8 cellular contexts compared by ENCODE assay signal in genomic region chr1:36157973-36158826, GRCh38. TPM values are rescaled to one million over a fixed set of nuclear protein-coding genes. Genes with fewer than 3 reads are reported as not detected.
DNase-seq lines count a peak whose midpoint lies in the region; ATAC-seq and TF ChIP-seq lines count a peak whose summit lies in the region.

No MANE protein-coding gene starts in this region.

- no peaks in the 10 kb centered on the region for H3K27me3 ChIP-seq in BE2C
- no peaks in the 10 kb centered on the region for H3K27me3 ChIP-seq in MG63

- H3K36me3 ChIP-seq in BE2C (peaks cover 3% of the 10 kb centered on the region; the same call in 1 of the 2 replicates), MG63 (peaks cover 53% of the 10 kb centered on the region)

- H3K9me3 ChIP-seq in BE2C (no peaks in the 10 kb centered on the region), MG63 (no peaks in the 10 kb centered on the region)

- peaks cover 6% of the 10 kb centered on the region for H3K36me3 Mint-ChIP-seq in natural killer cell treated with Interleukin-12 subunit alpha and Interleukin-12 subunit beta and Interleukin-15 and Interleukin-18, amount 100 ng/mL, for 72 hours

- peaks cover 4% of the 10 kb centered on the region; the same call in 1 of the 2 replicates for H3K4me1 ChIP-seq in BE2C

- H3K4me3 Mint-ChIP-seq in natural killer cell treated with Interleukin-12 subunit alpha and Interleukin-12 subunit beta and Interleukin-15 and Interleukin-18, amount 100 ng/mL, for 72 hours: peak overlapping the region; percentile 86

- peak overlapping the region; percentile 97 to 99 for H3K27ac ChIP-seq in coronary artery

- no peaks in the 10 kb centered on the region for H3K27me3 Mint-ChIP-seq in natural killer cell treated with Interleukin-12 subunit alpha and Interleukin-12 subunit beta and Interleukin-15 and Interleukin-18, amount 100 ng/mL, for 72 hours

- DNase-seq in BE2C (no peak), MG63 (no peak), coronary artery (ENCODE audit: low spot score) (no peak), HPDE6-E6E7 (ENCODE audit: extremely low spot score) (no peak)
- no peak for DNase-seq in natural killer cell treated with Interleukin-12 subunit alpha and Interleukin-12 subunit beta and Interleukin-15 and Interleukin-18, amount 100 ng/mL, for 72 hours (ENCODE audit: low spot score)

- no peaks in the 10 kb centered on the region for H3K9me3 Mint-ChIP-seq in natural killer cell treated with Interleukin-12 subunit alpha and Interleukin-12 subunit beta and Interleukin-15 and Interleukin-18, amount 100 ng/mL, for 72 hours

- TF ChIP-seq CTCF in BE2C (IDR thresholded peaks at IDR 0.05; ENCODE audit: low read depth, low read length) (no peak), coronary artery (IDR thresholded peaks at IDR 0.05) (no peak)

- H3K4me3 ChIP-seq in BE2C (ENCODE audit: low read depth, low read length) (peak overlapping the region; percentile 73), MG63 (peak overlapping the region; percentile 94), coronary artery (peak overlapping the region; percentile 99)

- H3K4me1 Mint-ChIP-seq in natural killer cell treated with Interleukin-12 subunit alpha and Interleukin-12 subunit beta and Interleukin-15 and Interleukin-18, amount 100 ng/mL, for 72 hours (ENCODE audit: low read depth in 2 of 2): peaks cover 63 to 64% of the 10 kb centered on the region in 2 donors

- H3K27ac Mint-ChIP-seq in natural killer cell treated with Interleukin-12 subunit alpha and Interleukin-12 subunit beta and Interleukin-15 and Interleukin-18, amount 100 ng/mL, for 72 hours: peak overlapping the region; percentile 79 to 90

- no peak for ATAC-seq in natural killer cell treated with Interleukin-12 subunit alpha and Interleukin-12 subunit beta and Interleukin-15 and Interleukin-18, amount 100 ng/mL, for 72 hours
- no peak for ATAC-seq in HG03342 (IDR thresholded peaks at IDR 0.05; ENCODE audit: unreplicated experiment)
- ATAC-seq in GM21825 (IDR thresholded peaks at IDR 0.05; ENCODE audit: unreplicated experiment): no peak
- ATAC-seq in HG02571 (IDR thresholded peaks at IDR 0.05; ENCODE audit: unreplicated experiment): no peak

RNA-seq across cellular contexts. Expression of gene MAP7D1, which starts 2.2 kb away (rescaled TPM):
- 125 TPM for polyA plus RNA-seq in BE2C (2012; ENCODE audit: insufficient read depth, insufficient read length, low read depth)
- 104 and 154 TPM in 2 replicates for total RNA-seq in MG63 (2014; rRNA removed; shearing (Covaris generic); ENCODE audit: low replicate concordance)
- 100 to 1,000 TPM; 153 to 196 TPM for total RNA-seq in natural killer cell treated with Interleukin-12 subunit alpha and Interleukin-12 subunit beta and Interleukin-15 and Interleukin-18, amount 100 ng/mL, for 72 hours

RNA-seq across cellular contexts. Expression of gene TRAPPC3, which starts 8.9 kb away (rescaled TPM):
- polyA plus RNA-seq in BE2C (2012; ENCODE audit: insufficient read depth, insufficient read length, low read depth): 102 TPM
- total RNA-seq in MG63 (2014; rRNA removed; shearing (Covaris generic); ENCODE audit: low replicate concordance): 158 and 194 TPM in 2 replicates
- total RNA-seq in natural killer cell treated with Interleukin-12 subunit alpha and Interleukin-12 subunit beta and Interleukin-15 and Interleukin-18, amount 100 ng/mL, for 72 hours: 10 to 100 TPM; 58.4 to 69.2 TPM

RNA-seq across cellular contexts. Expression of gene COL8A2, which starts 33.2 kb away (rescaled TPM):
- 0.12 TPM for polyA plus RNA-seq in BE2C (2012; ENCODE audit: insufficient read depth, insufficient read length, low read depth)
- 0.99 and 1.4 TPM in 2 replicates for total RNA-seq in MG63 (2014; rRNA removed; shearing (Covaris generic); ENCODE audit: low replicate concordance)
- under 1 TPM in 1 of 2 donors, not detected in 1; 0.08 TPM for total RNA-seq in natural killer cell treated with Interleukin-12 subunit alpha and Interleukin-12 subunit beta and Interleukin-15 and Interleukin-18, amount 100 ng/mL, for 72 hours
